In the genomic region with DNA sequence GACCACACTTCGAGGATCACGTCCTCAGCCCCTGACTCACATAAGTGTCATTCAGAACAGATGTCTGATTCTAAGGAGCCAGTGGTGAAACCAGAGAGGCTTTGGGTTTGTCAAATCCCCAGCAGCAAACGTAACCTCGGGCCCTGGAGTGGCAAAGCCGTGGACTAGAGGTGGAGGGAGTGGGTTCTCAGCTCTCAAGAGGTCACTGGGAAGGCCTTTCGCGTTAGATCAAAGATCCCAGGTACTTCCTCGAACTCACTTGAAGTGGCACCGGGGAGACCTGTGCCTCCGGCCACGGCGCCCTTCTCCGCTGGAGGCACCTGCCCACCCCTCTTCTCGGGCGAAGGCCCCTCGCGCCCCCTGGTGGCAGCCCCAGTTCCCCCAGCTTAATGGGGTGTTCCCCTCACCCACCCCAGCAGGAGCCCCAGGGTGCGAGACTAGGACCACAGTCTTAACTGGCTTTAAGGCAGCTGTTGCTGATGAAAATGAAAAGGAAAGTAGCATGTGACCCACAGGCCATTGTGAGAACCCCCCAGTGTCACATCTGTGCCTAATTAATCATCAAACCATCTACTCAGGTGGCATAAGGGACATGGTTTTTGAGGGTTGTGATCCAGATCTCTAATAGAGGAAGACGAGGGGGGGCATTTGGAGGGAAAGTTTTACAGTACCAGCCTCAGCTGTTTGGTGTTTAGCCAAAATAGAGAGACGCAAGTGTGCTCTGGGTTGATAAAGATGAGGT, we compare ENCODE assay signal across 7 cellular contexts. TPM values are rescaled to one million over a fixed set of nuclear protein-coding genes. Genes with fewer than 3 reads are reported as not detected.
A peak's percentile ranks its signal among the peaks of the same experiment; 100 is the strongest.
DNase-seq lines count a peak whose midpoint lies in the region; ATAC-seq, FAIRE-seq and TF ChIP-seq lines count a peak whose summit lies in the region.

No MANE protein-coding gene starts in this region.

- in situ Hi-C loops in GM13976 (cut with MboI; ENCODE audit: low sequenced_read_pairs, unreplicated experiment) = no loop called here

- no peaks in the 10 kb centered on the region for H3K36me3 ChIP-seq in bronchial epithelial cell (ENCODE audit: control insufficient read depth, insufficient read depth, low read length)

- CTCF ChIA-PET in activated B cell treated with CpG ODN at 0.5 μM for 24 hours (lab: Charles Lee) = interaction anchor here (0.7 to 5.3 kb wide), 35 partner anchors 9 to 499 kb away, joined by 3 to 56 read pairs (median 5); partner anchors contain the start of gene SYNE2

- intact Hi-C loops in activated B cell treated with CpG ODN at 0.5 μM for 24 hours (cut with micrococcal nuclease) = loop anchor here (1.0 kb wide), 11 partner anchors 59 to 496 kb away; no protein-coding TSS in a partner anchor

- no peaks in the 10 kb centered on the region for H3K27me3 ChIP-seq in bronchial epithelial cell (ENCODE audit: control insufficient read depth, insufficient read depth, low read length)

- H3K4me3 Mint-ChIP-seq in activated B cell treated with CpG ODN at 0.5 μM for 24 hours = peak overlapping the region; percentile 91

- ATAC-seq in HG02610 (IDR thresholded peaks at IDR 0.05; ENCODE audit: unreplicated experiment) (peak; percentile 88), activated B cell treated with CpG ODN at 0.5 μM for 24 hours (ENCODE audit: low read depth) (peak; percentile 91)

- H3K4me3 ChIP-seq in bronchial epithelial cell (ENCODE audit: low read depth, low read length) = peak overlapping the region; percentile 36

- TF ChIP-seq CTCF in GM13976 (IDR thresholded peaks at IDR 0.05; ENCODE audit: borderline replicate concordance, control extremely low read depth, extremely low read depth, insufficient read depth, missing control alignments) = peak; percentile 76
- TF ChIP-seq CTCF in activated B cell treated with CpG ODN at 0.5 μM for 24 hours (IDR thresholded peaks at IDR 0.05) = peak; percentile 56
- TF ChIP-seq CTCF in bronchial epithelial cell (IDR thresholded peaks at IDR 0.05; ENCODE audit: insufficient read depth, low read length, severe bottlenecking) = peak; percentile 93

- H3K36me3 Mint-ChIP-seq in activated B cell treated with CpG ODN at 0.5 μM for 24 hours (ENCODE audit: low read depth) = peaks cover 6% of the 10 kb centered on the region

- DNase-seq in GM13976 (ENCODE audit: low spot score) = peak; percentile 89
- DNase-seq in NCI-H146 (lab: John Stamatoyannopoulos, UW) = peak; percentile 58
- peak; percentile 92 for DNase-seq in activated B cell treated with CpG ODN at 0.5 μM for 24 hours
- DNase-seq in bronchial epithelial cell (ENCODE audit: low read depth) = peak; percentile 59
- peak; percentile 45 for DNase-seq in kidney tubule cell (ENCODE audit: low spot score)
- peak; percentile 74 for DNase-seq in stimulated activated CD4-positive, alpha-beta T cell treated with anti-CD3 and anti-CD28 coated beads, Interleukin-2, amount 100 ng/mL, for 4 hours (ENCODE audit: low read depth)

- no peak for FAIRE-seq in bronchial epithelial cell (lab: Jason Lieb, UNC)

- no peaks in the 10 kb centered on the region for H3K9me3 Mint-ChIP-seq in activated B cell treated with CpG ODN at 0.5 μM for 24 hours

- POLR2A ChIA-PET in activated B cell treated with CpG ODN at 0.5 μM for 24 hours (lab: Charles Lee) = interaction anchor here (0.6 to 3.5 kb wide), 16 partner anchors 8 to 536 kb away, joined by 3 to 77 read pairs (median 5); partner anchors contain the start of genes SYNE2 and ZBTB1

- H3K27ac Mint-ChIP-seq in activated B cell treated with CpG ODN at 0.5 μM for 24 hours = peak overlapping the region; percentile 80

- peaks cover 23% of the 10 kb centered on the region for H3K4me1 Mint-ChIP-seq in activated B cell treated with CpG ODN at 0.5 μM for 24 hours

- no peaks in the 10 kb centered on the region for H3K27me3 Mint-ChIP-seq in activated B cell treated with CpG ODN at 0.5 μM for 24 hours

RNA-seq across cellular contexts. Expression of gene ESR2, which starts 0.7 kb away (rescaled TPM):
- 17.0 and 23.2 TPM in 2 replicates for total RNA-seq in activated B cell treated with CpG ODN at 0.5 μM for 24 hours
- under 0.01 and 0.13 TPM in 2 replicates for total RNA-seq in bronchial epithelial cell

Comparison
In these comparisons a context has a peak if more than half of its experiments do, and no peak if none do; other contexts are left out.
1. Peak in every context shown above with its lines: DNase-seq, ATAC-seq and H3K4me3 ChIP-seq.
2. RNA of gene ESR2, which starts 0.7 kb away (total RNA-seq): 17.0 to 23.2 TPM in activated B cell treated with CpG ODN at 0.5 μM for 24 hours; under 0.01 to 0.13 TPM in bronchial epithelial cell; every median in the first group is over 10 times any median in the second.